ENCODE assay signal across 2 cellular contexts in genomic region chr10:31963598-31963980, GRCh38.
TF ChIP-seq lines count a peak whose summit lies in the region.

No MANE protein-coding gene starts in this region.

TF ChIP-seq in SK-N-SH treated with all-trans-retinoic acid at 6 μM for 48 hours, 23 proteins besides CTCF, POLR2A, EP300 and RAD21 (continued from another document):
- TF ChIP-seq ARNTL (CRISPR knock-in tag; IDR thresholded peaks at IDR 0.05; ENCODE audit: borderline replicate concordance, low read depth) (no peak), ZFP3 (CRISPR knock-in tag; IDR thresholded peaks at IDR 0.05) (no peak), TCF4 (CRISPR knock-in tag; IDR thresholded peaks at IDR 0.05; ENCODE audit: borderline replicate concordance) (no peak), TOX (CRISPR knock-in tag; IDR thresholded peaks at IDR 0.05; ENCODE audit: borderline replicate concordance) (no peak), ZNF565 (CRISPR knock-in tag; conservative IDR thresholded peaks at IDR 0.05; ENCODE audit: low read depth) (no peak), PATZ1 (CRISPR knock-in tag; IDR thresholded peaks at IDR 0.05; ENCODE audit: borderline replicate concordance) (no peak), ZC3H10 (CRISPR knock-in tag; IDR thresholded peaks at IDR 0.05) (no peak), ESRRG (CRISPR knock-in tag; IDR thresholded peaks at IDR 0.05) (no peak), POU6F1 (CRISPR knock-in tag; IDR thresholded peaks at IDR 0.05; ENCODE audit: borderline replicate concordance, low read depth) (no peak), RARB (CRISPR knock-in tag; IDR thresholded peaks at IDR 0.05) (no peak)

TF ChIP-seq in SK-N-SH, 30 proteins besides CTCF, POLR2A, EP300 and RAD21 (continued from another document):
- TF ChIP-seq FOSL2 (IDR thresholded peaks at IDR 0.05; ENCODE audit: borderline replicate concordance, low read depth) (no peak), GABPA (IDR thresholded peaks at IDR 0.05; ENCODE audit: low read depth) (no peak)
